22 cellular contexts compared by ENCODE assay signal in the genomic region with DNA sequence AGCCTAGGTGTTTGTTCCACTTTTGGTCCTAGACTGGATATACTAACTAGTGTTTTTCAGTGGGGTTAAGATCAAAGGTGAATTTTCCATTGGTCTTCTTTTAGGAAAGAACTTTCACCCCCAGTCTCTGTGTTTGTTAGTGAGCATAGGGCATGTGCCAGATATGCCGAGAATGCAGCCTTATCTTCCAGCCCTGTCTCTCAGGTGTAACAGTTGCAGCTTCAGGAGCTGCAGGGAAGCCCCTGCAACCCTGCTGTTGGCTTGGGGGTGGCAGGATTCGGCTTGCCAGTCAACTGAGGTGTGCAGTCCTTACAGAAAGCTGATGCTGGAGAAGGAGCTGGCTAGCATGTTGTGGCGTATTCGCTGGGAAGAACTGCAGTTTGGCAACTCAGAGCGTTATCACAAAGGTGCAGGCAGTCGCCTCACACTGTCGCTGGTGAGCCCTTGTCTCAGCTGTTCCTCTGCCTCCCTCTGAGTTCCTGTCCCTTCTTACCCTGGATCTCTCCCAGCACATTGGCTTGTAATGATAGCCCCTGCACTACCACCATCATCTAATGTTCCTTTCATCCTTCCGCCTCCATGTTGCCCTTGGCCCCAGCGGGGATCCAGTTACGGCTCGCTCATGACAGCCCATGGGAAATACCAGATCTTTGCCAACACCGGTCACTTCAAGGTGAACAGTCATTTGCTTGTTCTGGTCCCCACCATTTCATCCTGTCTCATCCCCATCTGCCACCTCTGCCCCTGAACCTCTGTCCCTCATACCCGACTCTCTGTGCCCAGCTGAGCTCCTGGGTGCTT. TPM values are rescaled to one million over a fixed set of nuclear protein-coding genes. Genes with fewer than 3 reads are reported as not detected.
"Had no signal": no experiment of that assay in that cellular context is flagged by ENCODE, and none has a peak within 500 bp of the region (broad histone marks: within the 10 kb centered on the region; RNA-seq: fewer than 3 reads in every experiment).

No MANE protein-coding gene starts in this region.

- H3K27me3 Mint-ChIP-seq: activated CD4-positive, alpha-beta T cell treated with anti-CD3 and anti-CD28 coated beads, Interleukin-2, amount 10 ng/mL, durations not matched to agents 7 days and 5 days; activated naive CD8-positive, alpha-beta T cell; memory B cell had no signal

- H3K27ac ChIP-seq: body of pancreas, left lung, right atrium auricular region, skin epidermis had no signal

- H3K9me3 ChIP-seq: body of pancreas, left lung, right atrium auricular region had no signal

- H3K27me3 ChIP-seq: body of pancreas, left lung, right atrium auricular region had no signal

- DNase-seq: activated CD4-positive, alpha-beta T cell treated with anti-CD3 and anti-CD28 coated beads, Interleukin-2, amount 10 ng/mL, durations not matched to agents 7 days and 5 days; activated CD4-positive, CD25-positive, alpha-beta regulatory T cell; activated CD8-positive, alpha-beta memory T cell treated with anti-CD3 and anti-CD28 coated beads for 24 hours; activated T-cell treated with anti-CD3 and anti-CD28 coated beads for 4 hours; amygdala; body of pancreas; caudate nucleus; hippocampal formation; left lung; natural killer cell; occipital lobe; stimulated activated CD4-positive, alpha-beta T cell treated with anti-CD3 and anti-CD28 coated beads, Interleukin-4, amount 100 ng/mL, for 4 hours; SW 1271 had no signal

- H3K4me3 Mint-ChIP-seq: activated CD4-positive, alpha-beta T cell treated with anti-CD3 and anti-CD28 coated beads, Interleukin-2, amount 10 ng/mL, durations not matched to agents 7 days and 5 days; activated naive CD8-positive, alpha-beta T cell; memory B cell; natural killer cell had no signal

- ATAC-seq: body of pancreas, esophagus mucosa, left lung, natural killer cell had no signal

- H3K9me3 Mint-ChIP-seq: activated CD4-positive, alpha-beta T cell treated with anti-CD3 and anti-CD28 coated beads, Interleukin-2, amount 10 ng/mL, durations not matched to agents 7 days and 5 days; memory B cell; natural killer cell had no signal

- H3K4me1 Mint-ChIP-seq: memory B cell had no signal

- H3K4me1 ChIP-seq: body of pancreas, left lung, right atrium auricular region had no signal

- H3K36me3 Mint-ChIP-seq: natural killer cell had no signal

- H3K4me3 ChIP-seq: body of pancreas, left lung, right atrium auricular region, skin epidermis had no signal

- H3K27ac Mint-ChIP-seq: activated CD4-positive, alpha-beta T cell treated with anti-CD3 and anti-CD28 coated beads, Interleukin-2, amount 10 ng/mL, durations not matched to agents 7 days and 5 days; activated naive CD8-positive, alpha-beta T cell; memory B cell; natural killer cell had no signal

RNA-seq across cellular contexts. Expression of gene SPAG8, which starts 10.5 kb away (rescaled TPM):
- total RNA-seq: glomerular endothelial cell had no signal

RNA-seq across cellular contexts. Expression of gene FAM221B, which starts 27.0 kb away (rescaled TPM):
- total RNA-seq: activated CD4-positive, alpha-beta T cell treated with anti-CD3 and anti-CD28 coated beads, Interleukin-2, amount 10 ng/mL, durations not matched to agents 7 days and 5 days; esophagus mucosa; glomerular endothelial cell; left lung; natural killer cell; occipital lobe; posterior vena cava; right atrium auricular region; SK-MEL-5; T-helper 2 cell treated with Interferon-gamma antibody and Interleukin-4, amounts not matched to agents 100 ng/mL and 5 ng/mL, for 36 hours had no signal
